8 cellular contexts compared by ENCODE assay signal in the genomic region with DNA sequence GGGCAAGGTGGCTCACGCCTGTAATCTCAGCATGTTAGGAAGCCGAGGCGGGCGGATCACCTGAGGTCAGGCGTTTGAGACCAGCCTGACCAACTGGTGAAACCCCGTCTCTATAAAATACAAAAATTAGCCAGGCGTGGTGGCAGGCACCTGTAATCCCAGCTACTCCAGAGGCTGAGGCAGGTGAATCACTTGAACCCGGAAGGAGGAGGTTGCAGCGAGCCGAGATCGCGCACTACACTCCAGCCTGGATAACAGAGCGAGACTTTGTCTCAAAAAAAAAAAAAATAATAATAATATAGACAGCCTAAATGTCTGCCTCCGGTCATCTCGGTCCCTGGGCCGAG. TPM values are rescaled to one million over a fixed set of nuclear protein-coding genes. Genes with fewer than 3 reads are reported as not detected.
DNase-seq lines count a peak whose midpoint lies in the region; ATAC-seq and TF ChIP-seq lines count a peak whose summit lies in the region.
"Not testable (repeated sequence)": the region's sequence is repeated elsewhere in the genome, so short reads cannot be mapped to it uniquely, and the experiment has no call there.

No MANE protein-coding gene starts in this region.

- H3K4me3 ChIP-seq in MG63 (peak overlapping the region; percentile 89), fibroblast of villous mesenchyme (ENCODE audit: low read depth, low read length) (peak overlapping the region; percentile 68), mesenchymal stem cell (ENCODE audit: insufficient read depth in 1 of 2, low read depth in 1 of 2, low read length in 2 of 2) (peak overlapping the region in 1 of 2 experiments; percentile 91), gastrocnemius medialis (peak overlapping the region; percentile 78 to 96 (median 86)), uterus (peak overlapping the region; percentile 74 to 85)

- H2BK120ac ChIP-seq in mesenchymal stem cell (ENCODE audit: low read depth, low read length): not testable (repeated sequence)

- not testable (repeated sequence) for H3K9me3 Mint-ChIP-seq in brain

- peak overlapping the region; percentile 100 for H4K8ac ChIP-seq in mesenchymal stem cell (ENCODE audit: low read length)

- in situ Hi-C loops in gastrocnemius medialis (cut with MboI; ENCODE audit: low sequenced_read_pairs in 4 of 4): loop anchor here in 2 of 4 donors (10.0 to 25.0 kb wide), 2 partner anchors 360 to 367 kb away; no protein-coding TSS in a partner anchor

- WGBS in mesenchymal stem cell: 91% methylated on average over 11 of the region's 16 CpGs

- not testable (repeated sequence) for H2BK15ac ChIP-seq in mesenchymal stem cell (ENCODE audit: low read depth, poor library complexity, severe bottlenecking)

- not testable (repeated sequence) for H3K23ac ChIP-seq in mesenchymal stem cell (ENCODE audit: low read length in 2 of 2)

- not testable (repeated sequence) for H3K36me3 ChIP-seq in ES-I3 (ENCODE audit: insufficient read depth, low read length); MG63; uterus
- H3K36me3 ChIP-seq in mesenchymal stem cell (ENCODE audit: control insufficient read depth in 1 of 2, insufficient read depth in 2 of 2, low read depth in 1 of 2, low read length in 2 of 2) (peaks cover 12 to 21% of the 10 kb centered on the region in 2 experiments), gastrocnemius medialis (peaks cover 0 to 12% of the 10 kb centered on the region in 2 donors)

- H3K27me3 ChIP-seq in MG63; mesenchymal stem cell (ENCODE audit: control insufficient read depth in 1 of 2, insufficient read depth in 1 of 2, low read length in 2 of 2); gastrocnemius medialis; uterus: not testable (repeated sequence)

- not testable (repeated sequence) for H3K79me1 ChIP-seq in mesenchymal stem cell (replicated peaks; ENCODE audit: low read length, poor library complexity, severe bottlenecking)

- ATAC-seq in gastrocnemius medialis: not testable (repeated sequence)

- TF ChIP-seq CTCF in brain (conservative IDR thresholded peaks at IDR 0.05); fibroblast of villous mesenchyme (IDR thresholded peaks at IDR 0.05; ENCODE audit: insufficient read depth, low read depth, low read length); gastrocnemius medialis (IDR thresholded peaks at IDR 0.05 in 4 of 5, conservative IDR thresholded peaks at IDR 0.05 in 1 of 5); uterus (IDR thresholded peaks at IDR 0.05): not testable (repeated sequence)

- not testable (repeated sequence) for H4K91ac ChIP-seq in mesenchymal stem cell (ENCODE audit: low read length)

- H3K9me3 ChIP-seq in ES-I3 (ENCODE audit: control insufficient read depth, insufficient read depth, low read length); MG63; mesenchymal stem cell (ENCODE audit: control insufficient read depth, low read length); gastrocnemius medialis; uterus: not testable (repeated sequence)

- intact Hi-C loops in gastrocnemius medialis (cut with DNase I; ENCODE audit: low total_unique reads); uterus (cut with DNase I; ENCODE audit: low total_unique reads): not testable (repeated sequence)

- H3K4ac ChIP-seq in mesenchymal stem cell (ENCODE audit: low read depth in 1 of 2, low read length in 2 of 2): peak overlapping the region in 1 of 2 experiments; percentile 77

- H2BK12ac ChIP-seq in mesenchymal stem cell (ENCODE audit: low read length in 2 of 2): not testable (repeated sequence)

- peak overlapping the region; percentile 91 to 95 (median 93) for H3K4me3 Mint-ChIP-seq in brain

- not testable (repeated sequence) for H2BK5ac ChIP-seq in mesenchymal stem cell (ENCODE audit: low read depth, low read length, poor library complexity, severe bottlenecking)

- H3K4me1 ChIP-seq in ES-I3 (ENCODE audit: insufficient read depth, low read length); mesenchymal stem cell (ENCODE audit: control insufficient read depth, insufficient read depth, low read depth, low read length); uterus: not testable (repeated sequence)
- H3K4me1 ChIP-seq in gastrocnemius medialis: peaks cover 36 to 40% of the 10 kb centered on the region in 2 donors

- not testable (repeated sequence) for H2AFZ ChIP-seq in mesenchymal stem cell (ENCODE audit: low read depth, low read length)

- H3K27me3 Mint-ChIP-seq in brain: not testable (repeated sequence)

- not testable (repeated sequence) for H2AK5ac ChIP-seq in mesenchymal stem cell (ENCODE audit: low read length, severe bottlenecking)

- H3K4me2 ChIP-seq in mesenchymal stem cell (ENCODE audit: low read length, poor library complexity, severe bottlenecking): peak overlapping the region; percentile 44

- peak overlapping the region; percentile 86 to 98 (median 96) for H3K27ac Mint-ChIP-seq in brain

- peaks cover 35% of the 10 kb centered on the region for H3K4me1 Mint-ChIP-seq in brain

- H3K9ac ChIP-seq in ES-I3 (ENCODE audit: low read depth, low read length): peak overlapping the region; percentile 92; the same call in 1 of the 2 replicates
- peak overlapping the region; percentile 93 for H3K9ac ChIP-seq in mesenchymal stem cell (ENCODE audit: low read length)

- peak; percentile 2 for DNase-seq in MG63
- DNase-seq in activated CD4-positive, alpha-beta T cell treated with anti-CD3 and anti-CD28 coated beads for 48 hours: peak; percentile 37
- DNase-seq in fibroblast of villous mesenchyme (ENCODE audit: low read depth); mesenchymal stem cell; gastrocnemius medialis; uterus: not testable (repeated sequence)

- H3K18ac ChIP-seq in mesenchymal stem cell (ENCODE audit: low read depth in 1 of 2, low read length in 2 of 2): not testable (repeated sequence)

- H3K27ac ChIP-seq in mesenchymal stem cell (ENCODE audit: low read length, poor library complexity, severe bottlenecking): not testable (repeated sequence)
- H3K27ac ChIP-seq in gastrocnemius medialis: peak overlapping the region; percentile 93 to 98 (median 96)
- peak overlapping the region; percentile 93 to 94 for H3K27ac ChIP-seq in uterus

- H3K14ac ChIP-seq in mesenchymal stem cell (ENCODE audit: low read length in 2 of 2): not testable (repeated sequence)

- peaks cover 10% of the 10 kb centered on the region for H3K36me3 Mint-ChIP-seq in brain

- not testable (repeated sequence) for TF ChIP-seq POLR2A in gastrocnemius medialis (IDR thresholded peaks at IDR 0.05); uterus (IDR thresholded peaks at IDR 0.05)

RNA-seq across cellular contexts. Expression of gene NEK9, which starts 0.6 kb away (rescaled TPM):
- 19.7 and 67.7 TPM in 2 replicates for total RNA-seq in MG63 (2014; rRNA removed; shearing (Covaris generic); ENCODE audit: low replicate concordance)
- polyA plus RNA-seq in brain (ENCODE audit: insufficient read depth, low read depth, low replicate concordance): 37.7 TPM
- 32.0 and 39.3 TPM in 2 replicates for total RNA-seq in fibroblast of villous mesenchyme
- polyA plus RNA-seq in mesenchymal stem cell (2013, experiment 1 of 2): 26.4 TPM
- polyA plus RNA-seq in mesenchymal stem cell (2013, experiment 2 of 2): 26.7 TPM
- total RNA-seq in gastrocnemius medialis: 10 to 100 TPM; 36.3 to 93.2 (median 42.6) TPM
- total RNA-seq in uterus: 100 to 1,000 TPM in 1 of 4 donors, 10 to 100 TPM in 3; 51.2 to 115 (median 71.4) TPM

RNA-seq across cellular contexts. Expression of gene TMED10, which starts 49.0 kb away (rescaled TPM):
- total RNA-seq in MG63 (2014; rRNA removed; shearing (Covaris generic); ENCODE audit: low replicate concordance): 125 and 134 TPM in 2 replicates
- 227 TPM for polyA plus RNA-seq in brain (ENCODE audit: insufficient read depth, low read depth, low replicate concordance)
- total RNA-seq in fibroblast of villous mesenchyme (215 and 279 TPM in 2 replicates), gastrocnemius medialis (100 to 1,000 TPM; 161 to 362 (median 255) TPM), uterus (100 to 1,000 TPM; 206 to 389 (median 287) TPM)
- polyA plus RNA-seq in mesenchymal stem cell (2013, experiment 1 of 2): 426 TPM
- polyA plus RNA-seq in mesenchymal stem cell (2013, experiment 2 of 2): 426 TPM

RNA-seq across cellular contexts. Expression of gene ZC2HC1C, which starts 58.0 kb away (rescaled TPM):
- 0.99 TPM in 1 of 2 replicates, not detected in the other for total RNA-seq in MG63 (2014; rRNA removed; shearing (Covaris generic); ENCODE audit: low replicate concordance)
- 5.8 TPM for polyA plus RNA-seq in brain (ENCODE audit: insufficient read depth, low read depth, low replicate concordance)
- total RNA-seq in fibroblast of villous mesenchyme (0.64 and 2.2 TPM in 2 replicates), gastrocnemius medialis (10 to 100 TPM in 1 of 4 donors, 1 to 10 TPM in 3; 5.3 to 13.1 (median 7.3) TPM), uterus (1 to 10 TPM in 2 of 4 donors, under 1 TPM in 1, not detected in 1; 0.26 to 4.7 (median 2.4) TPM)
- polyA plus RNA-seq in mesenchymal stem cell (2013, experiment 1 of 2): 0.64 TPM
- polyA plus RNA-seq in mesenchymal stem cell (2013, experiment 2 of 2): 0.34 TPM
